In the genomic region with DNA sequence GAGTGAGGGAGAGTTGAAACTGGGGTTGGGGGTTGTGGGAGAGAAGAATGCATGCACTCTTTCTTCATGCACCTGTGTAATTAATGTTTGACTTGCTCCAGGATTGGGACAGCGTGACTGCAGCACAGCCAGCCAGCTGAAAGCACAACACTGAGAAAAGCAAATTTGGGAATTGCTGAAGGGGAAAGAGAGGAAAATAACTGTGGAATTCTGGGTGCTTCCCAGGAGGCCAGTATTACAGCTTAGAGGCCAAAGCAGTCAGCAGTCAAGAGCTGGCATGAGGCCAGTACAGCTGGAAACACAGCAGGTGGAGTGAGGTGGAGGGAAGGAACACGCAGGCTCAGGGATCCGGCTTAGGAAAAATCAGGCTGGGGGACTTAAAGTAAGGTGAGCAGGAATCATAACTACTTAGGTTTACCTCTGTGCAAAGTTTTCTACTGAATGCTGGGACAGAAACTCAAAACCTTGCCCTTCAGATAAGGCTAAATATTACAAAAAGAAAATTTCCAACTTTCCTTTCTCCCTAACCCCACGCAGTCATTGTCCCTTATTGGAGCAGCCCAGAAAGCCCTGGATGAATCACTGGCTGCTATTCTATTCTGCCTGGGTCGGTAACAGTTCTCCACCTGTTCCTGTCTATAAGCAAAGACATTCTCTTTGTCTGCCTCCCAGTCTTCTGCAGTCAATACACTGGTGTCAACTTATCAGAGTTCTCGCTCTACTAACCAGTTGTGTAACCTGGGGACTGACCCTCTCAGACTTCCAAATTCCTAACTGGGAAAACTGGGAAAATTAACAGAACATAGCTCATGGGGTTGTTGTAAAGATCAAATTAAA, we compare ENCODE assay signal across 9 cellular contexts.
A peak's percentile ranks its signal among the peaks of the same experiment; 100 is the strongest.
DNase-seq lines count a peak whose midpoint lies in the region; ATAC-seq, FAIRE-seq and TF ChIP-seq lines count a peak whose summit lies in the region.
"Had no signal": no experiment of that assay in that cellular context is flagged by ENCODE, and none has a peak within 500 bp of the region (broad histone marks: within the 10 kb centered on the region; RNA-seq: fewer than 3 reads in every experiment).

No MANE protein-coding gene starts in this region.

- peaks cover 33% of the 10 kb centered on the region for H3K4me1 Mint-ChIP-seq in brain

- H3K36me3 Mint-ChIP-seq in brain, result no peaks in the 10 kb centered on the region

- peaks cover 14% of the 10 kb centered on the region for H3K4me1 ChIP-seq in lower lobe of right lung

- FAIRE-seq in RCC 7860 (lab: Jason Lieb, UNC), result no peak

- ATAC-seq in lower lobe of right lung, result peak; percentile 40 to 77
- no peak for ATAC-seq in omental fat pad (ENCODE audit: low FRiP score)

- peak; percentile 87 for DNase-seq in COLO668 (lab: John Stamatoyannopoulos, UW; ENCODE audit: unreplicated experiment)
- DNase-seq in NCI-H2029 (lab: John Stamatoyannopoulos, UW), result peak; percentile 56
- DNase-seq in lower lobe of right lung, result peak; percentile 64
- no peak for DNase-seq in RCC 7860 (ENCODE audit: low spot score)
- no peak for DNase-seq in AML-193 (lab: John Stamatoyannopoulos, UW)
- DNase-seq in omental fat pad (ENCODE audit: low spot score), result no peak
- DNase-seq in Ammon's horn (ENCODE audit: low spot score), result no peak
- DNase-seq: activated effector memory CD4-positive, alpha-beta T cell treated with anti-CD3 and anti-CD28 coated beads, Interleukin-2, amount 50 U/mL, for 16 hours had no signal

- H3K9me3 ChIP-seq in lower lobe of right lung, result no peaks in the 10 kb centered on the region

- no peak overlapping the region for H3K4me3 ChIP-seq in lower lobe of right lung

- intact Hi-C loops in lower lobe of right lung (cut with DNase I), result no loop called here

- TF ChIP-seq CTCF in brain (conservative IDR thresholded peaks at IDR 0.05) (no peak), lower lobe of right lung (IDR thresholded peaks at IDR 0.05) (no peak), omental fat pad (IDR thresholded peaks at IDR 0.05) (no peak)

- H3K27me3 Mint-ChIP-seq in brain, result no peaks in the 10 kb centered on the region

- H3K4me3 Mint-ChIP-seq in brain, result peak overlapping the region in 2 of 5 experiments; percentile 6 to 21

- H3K27ac Mint-ChIP-seq in brain, result peak overlapping the region in 3 of 5 experiments; percentile 10 to 63 (median 26)

- H3K36me3 ChIP-seq in lower lobe of right lung, result no peaks in the 10 kb centered on the region

- H3K9me3 Mint-ChIP-seq in brain, result no peaks in the 10 kb centered on the region

- H3K27ac ChIP-seq in lower lobe of right lung, result no peak overlapping the region

- no peaks in the 10 kb centered on the region for H3K27me3 ChIP-seq in lower lobe of right lung (ENCODE audit: low read depth)

Comparison
In these comparisons a context has a peak if more than half of its experiments do, and no peak if none do; other contexts are left out.
1. DNase-seq: peak in COLO668 (single experiment), NCI-H2029 (single experiment) and lower lobe of right lung (single experiment); none in RCC 7860 (single experiment), AML-193 (0 of 2), omental fat pad (single experiment) and Ammon's horn (single experiment).